Comparison of ENCODE assay signal across 18 cellular contexts in the genomic region with DNA sequence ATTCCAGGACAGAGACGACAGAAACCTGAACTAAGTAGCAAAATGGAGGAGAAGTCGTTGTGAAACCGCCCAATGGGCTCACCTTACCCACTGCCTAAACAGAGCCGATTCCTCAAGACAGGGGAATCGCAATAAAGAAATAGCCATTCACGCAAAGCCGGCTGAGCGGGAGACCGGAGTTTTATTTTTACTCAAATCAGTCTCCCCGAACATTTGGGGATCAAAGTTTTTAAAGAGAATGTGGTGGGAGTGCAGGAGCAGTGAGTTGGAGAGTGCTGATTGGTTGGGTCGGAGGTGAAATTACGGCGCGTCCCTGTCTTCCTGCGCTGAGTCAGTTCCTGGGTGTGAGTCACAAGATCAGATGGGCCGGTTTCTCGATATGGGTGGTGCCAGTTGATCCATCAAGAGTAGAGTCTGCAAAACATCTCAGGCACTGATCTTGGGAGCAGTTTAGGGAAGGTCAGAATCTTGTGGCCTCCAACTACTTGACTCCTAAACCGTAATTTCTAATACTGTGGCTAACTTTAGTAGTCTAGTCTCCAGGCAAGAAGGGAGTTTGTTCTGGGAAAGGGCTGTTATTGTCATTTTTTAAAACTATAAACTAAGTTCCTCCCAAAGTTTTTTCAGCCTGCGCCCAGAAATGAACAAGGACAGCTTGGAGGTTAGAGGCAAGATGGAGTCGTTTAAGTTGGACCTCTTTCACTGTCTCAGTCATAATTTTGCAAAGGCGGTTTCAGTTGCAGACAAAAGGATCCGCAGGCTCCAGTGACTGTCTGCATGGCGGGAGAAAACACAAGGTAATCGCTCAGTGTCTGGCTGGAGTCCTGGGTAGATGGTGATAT. TPM values are rescaled to one million over a fixed set of nuclear protein-coding genes. Genes with fewer than 3 reads are reported as not detected.
DNase-seq lines count a peak whose midpoint lies in the region; ATAC-seq and TF ChIP-seq lines count a peak whose summit lies in the region.
"Had no signal": no experiment of that assay in that cellular context is flagged by ENCODE, and none has a peak within 500 bp of the region (broad histone marks: within the 10 kb centered on the region; RNA-seq: fewer than 3 reads in every experiment).

No MANE protein-coding gene starts in this region.

- H3K9me3 ChIP-seq in breast epithelium: no peaks in the 10 kb centered on the region

- TF ChIP-seq POLR2A in breast epithelium (IDR thresholded peaks at IDR 0.05): no peak

- H3K4me1 Mint-ChIP-seq in MCF 10A (ENCODE audit: insufficient read depth, unreplicated experiment): peaks cover 25% of the 10 kb centered on the region

- H3K27ac ChIP-seq in breast epithelium: no peak overlapping the region

- POLR2A ChIA-PET in MCF 10A (lab: Yijun Ruan, JAX): no interaction called here

- no peak overlapping the region for H3K4me3 Mint-ChIP-seq in MCF 10A (ENCODE audit: unreplicated experiment)

- TSS peak; percentile 94 for BruUV-seq in MCF 10A (replicated peaks; lab: Mats Ljungman, UMichigan)

- no peak for TF ChIP-seq CTCF in MCF 10A (IDR thresholded peaks at IDR 0.05; ENCODE audit: unreplicated experiment)
- TF ChIP-seq CTCF in breast epithelium (IDR thresholded peaks at IDR 0.05): no peak
- no peak for TF ChIP-seq CTCF in fibroblast of mammary gland (conservative IDR thresholded peaks at IDR 0.05; ENCODE audit: control insufficient read depth, insufficient read depth, low read depth, low read length)

- H3K4me1 ChIP-seq in breast epithelium: peaks cover 0 to 3% of the 10 kb centered on the region in 2 donors

- no peaks in the 10 kb centered on the region for H3K36me3 ChIP-seq in breast epithelium

- H3K27me3 ChIP-seq in breast epithelium: no peaks in the 10 kb centered on the region

- peaks cover 2% of the 10 kb centered on the region for H3K36me3 Mint-ChIP-seq in MCF 10A (ENCODE audit: insufficient read depth, unreplicated experiment)
- H3K36me3 Mint-ChIP-seq: naive B cell had no signal

- H3K4me3 ChIP-seq in breast epithelium: no peak overlapping the region
- no peak overlapping the region for H3K4me3 ChIP-seq in fibroblast of mammary gland (ENCODE audit: control insufficient read depth, low read depth, low read length)

- peak; percentile 46 for ATAC-seq in SK-N-SH treated with all-trans-retinoic acid at 6 μM for 48 hours
- no peak for ATAC-seq in GM19452 (IDR thresholded peaks at IDR 0.05; ENCODE audit: unreplicated experiment)
- no peak for ATAC-seq in GM18873 (IDR thresholded peaks at IDR 0.05; ENCODE audit: low FRiP score, unreplicated experiment)

- intact Hi-C loops in MCF 10A (cut with micrococcal nuclease) (no loop called here), breast epithelium (cut with DNase I; ENCODE audit: low total_unique reads) (no loop called here)

- CTCF ChIA-PET in MCF 10A (lab: Yijun Ruan, JAX): no interaction called here

- peak overlapping the region; percentile 86 for H3K27ac Mint-ChIP-seq in MCF 10A (ENCODE audit: low read depth, unreplicated experiment)
- H3K27ac Mint-ChIP-seq: activated T-helper 2 cell treated with anti-CD3 and anti-CD28 coated beads, Interferon-gamma antibody, Interleukin-2, Interleukin-4, amounts not matched to agents 10 μg/mL and 5 μg/mL and 100 μg/mL, durations not matched to agents 14 hours and 24 hours and 36 hours; naive B cell had no signal

- no peaks in the 10 kb centered on the region for H3K9me3 Mint-ChIP-seq in MCF 10A (ENCODE audit: unreplicated experiment)
- H3K9me3 Mint-ChIP-seq: activated T-helper 2 cell treated with anti-CD3 and anti-CD28 coated beads, Interferon-gamma antibody, Interleukin-2, Interleukin-4, amounts not matched to agents 10 μg/mL and 5 μg/mL and 100 μg/mL, durations not matched to agents 14 hours and 24 hours and 36 hours had no signal

- DNase-seq in MCF 10A (ENCODE audit: unreplicated experiment) (peak; percentile 93), breast epithelium (ENCODE audit: low spot score in 2 of 2) (no peak), fibroblast of mammary gland (ENCODE audit: low read depth) (peak; percentile 90), AG20443 (ENCODE audit: low spot score) (no peak), GOT3 (lab: John Stamatoyannopoulos, UW) (no peak)
- DNase-seq: activated CD4-positive, alpha-beta T cell treated with anti-CD3 and anti-CD28 coated beads for 48 hours; central memory CD4-positive, alpha-beta T cell; DND-41; naive B cell; NCI-H1105; NCI-H524 treated with DMSO at 0.1 percent for 48 hours had no signal

- no peaks in the 10 kb centered on the region for H3K27me3 Mint-ChIP-seq in MCF 10A (ENCODE audit: insufficient read depth, unreplicated experiment)

TF ChIP-seq in SK-N-SH treated with all-trans-retinoic acid at 6 μM for 48 hours, 23 proteins besides CTCF, POLR2A, EP300 and RAD21:
- TF ChIP-seq TOX (CRISPR knock-in tag; IDR thresholded peaks at IDR 0.05; ENCODE audit: borderline replicate concordance): no peak
- no peak for TF ChIP-seq ZNF565 (CRISPR knock-in tag; conservative IDR thresholded peaks at IDR 0.05; ENCODE audit: low read depth)
- TF ChIP-seq GLIS3 (CRISPR knock-in tag; IDR thresholded peaks at IDR 0.05): no peak
- no peak for TF ChIP-seq ISL1 (CRISPR knock-in tag; IDR thresholded peaks at IDR 0.05)
- TF ChIP-seq TCF4 (CRISPR knock-in tag; IDR thresholded peaks at IDR 0.05; ENCODE audit: borderline replicate concordance): no peak
- no peak for TF ChIP-seq RARB (CRISPR knock-in tag; IDR thresholded peaks at IDR 0.05)
- no peak for TF ChIP-seq CSRNP3 (CRISPR knock-in tag; IDR thresholded peaks at IDR 0.05)
- no peak for TF ChIP-seq ZC3H10 (CRISPR knock-in tag; IDR thresholded peaks at IDR 0.05)
- TF ChIP-seq, protein P1, sequence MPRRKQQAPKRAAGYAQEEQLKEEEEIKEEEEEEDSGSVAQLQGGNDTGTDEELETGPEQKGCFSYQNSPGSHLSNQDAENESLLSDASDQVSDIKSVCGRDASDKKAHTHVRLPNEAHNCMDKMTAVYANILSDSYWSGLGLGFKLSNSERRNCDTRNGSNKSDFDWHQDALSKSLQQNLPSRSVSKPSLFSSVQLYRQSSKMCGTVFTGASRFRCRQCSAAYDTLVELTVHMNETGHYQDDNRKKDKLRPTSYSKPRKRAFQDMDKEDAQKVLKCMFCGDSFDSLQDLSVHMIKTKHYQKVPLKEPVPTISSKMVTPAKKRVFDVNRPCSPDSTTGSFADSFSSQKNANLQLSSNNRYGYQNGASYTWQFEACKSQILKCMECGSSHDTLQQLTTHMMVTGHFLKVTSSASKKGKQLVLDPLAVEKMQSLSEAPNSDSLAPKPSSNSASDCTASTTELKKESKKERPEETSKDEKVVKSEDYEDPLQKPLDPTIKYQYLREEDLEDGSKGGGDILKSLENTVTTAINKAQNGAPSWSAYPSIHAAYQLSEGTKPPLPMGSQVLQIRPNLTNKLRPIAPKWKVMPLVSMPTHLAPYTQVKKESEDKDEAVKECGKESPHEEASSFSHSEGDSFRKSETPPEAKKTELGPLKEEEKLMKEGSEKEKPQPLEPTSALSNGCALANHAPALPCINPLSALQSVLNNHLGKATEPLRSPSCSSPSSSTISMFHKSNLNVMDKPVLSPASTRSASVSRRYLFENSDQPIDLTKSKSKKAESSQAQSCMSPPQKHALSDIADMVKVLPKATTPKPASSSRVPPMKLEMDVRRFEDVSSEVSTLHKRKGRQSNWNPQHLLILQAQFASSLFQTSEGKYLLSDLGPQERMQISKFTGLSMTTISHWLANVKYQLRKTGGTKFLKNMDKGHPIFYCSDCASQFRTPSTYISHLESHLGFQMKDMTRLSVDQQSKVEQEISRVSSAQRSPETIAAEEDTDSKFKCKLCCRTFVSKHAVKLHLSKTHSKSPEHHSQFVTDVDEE (CRISPR knock-in tag; IDR thresholded peaks at IDR 0.05): no peak
- TF ChIP-seq, protein P2, sequence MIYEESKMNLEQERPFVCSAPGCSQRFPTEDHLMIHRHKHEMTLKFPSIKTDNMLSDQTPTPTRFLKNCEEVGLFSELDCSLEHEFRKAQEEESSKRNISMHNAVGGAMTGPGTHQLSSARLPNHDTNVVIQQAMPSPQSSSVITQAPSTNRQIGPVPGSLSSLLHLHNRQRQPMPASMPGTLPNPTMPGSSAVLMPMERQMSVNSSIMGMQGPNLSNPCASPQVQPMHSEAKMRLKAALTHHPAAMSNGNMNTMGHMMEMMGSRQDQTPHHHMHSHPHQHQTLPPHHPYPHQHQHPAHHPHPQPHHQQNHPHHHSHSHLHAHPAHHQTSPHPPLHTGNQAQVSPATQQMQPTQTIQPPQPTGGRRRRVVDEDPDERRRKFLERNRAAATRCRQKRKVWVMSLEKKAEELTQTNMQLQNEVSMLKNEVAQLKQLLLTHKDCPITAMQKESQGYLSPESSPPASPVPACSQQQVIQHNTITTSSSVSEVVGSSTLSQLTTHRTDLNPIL (CRISPR knock-in tag; IDR thresholded peaks at IDR 0.05; ENCODE audit: low read depth): no peak
- TF ChIP-seq CSDC2 (CRISPR knock-in tag; IDR thresholded peaks at IDR 0.05): no peak
- no peak for TF ChIP-seq SNAI2 (CRISPR knock-in tag; IDR thresholded peaks at IDR 0.05)
- TF ChIP-seq ZFP30 (CRISPR knock-in tag; IDR thresholded peaks at IDR 0.05): no peak

RNA-seq across cellular contexts. Expression of gene OR4D9, which starts 34.1 kb away (rescaled TPM):
- total RNA-seq in MCF 10A (2022) (not detected in 2 replicates), breast epithelium (not detected)
- total RNA-seq: activated T-helper 2 cell treated with anti-CD3 and anti-CD28 coated beads, Interferon-gamma antibody, Interleukin-2, Interleukin-4, amounts not matched to agents 10 μg/mL and 5 μg/mL and 100 μg/mL, durations not matched to agents 14 hours and 24 hours and 36 hours; frontal cortex; kidney epithelial cell; skeletal muscle tissue had no signal

RNA-seq across cellular contexts. Expression of gene OR4D11, which starts 42.0 kb away (rescaled TPM):
- total RNA-seq in MCF 10A (2022) (not detected in 2 replicates), breast epithelium (not detected)
- total RNA-seq: activated T-helper 2 cell treated with anti-CD3 and anti-CD28 coated beads, Interferon-gamma antibody, Interleukin-2, Interleukin-4, amounts not matched to agents 10 μg/mL and 5 μg/mL and 100 μg/mL, durations not matched to agents 14 hours and 24 hours and 36 hours; frontal cortex; kidney epithelial cell; skeletal muscle tissue had no signal

Comparison
In these comparisons a context has a peak if more than half of its experiments do, and no peak if none do; other contexts are left out.
1. DNase-seq: peak in MCF 10A (single experiment) and fibroblast of mammary gland (single experiment); none in breast epithelium (0 of 2), AG20443 (single experiment) and GOT3 (single experiment).